ENCODE assay signal across 8 cellular contexts in the genomic region with DNA sequence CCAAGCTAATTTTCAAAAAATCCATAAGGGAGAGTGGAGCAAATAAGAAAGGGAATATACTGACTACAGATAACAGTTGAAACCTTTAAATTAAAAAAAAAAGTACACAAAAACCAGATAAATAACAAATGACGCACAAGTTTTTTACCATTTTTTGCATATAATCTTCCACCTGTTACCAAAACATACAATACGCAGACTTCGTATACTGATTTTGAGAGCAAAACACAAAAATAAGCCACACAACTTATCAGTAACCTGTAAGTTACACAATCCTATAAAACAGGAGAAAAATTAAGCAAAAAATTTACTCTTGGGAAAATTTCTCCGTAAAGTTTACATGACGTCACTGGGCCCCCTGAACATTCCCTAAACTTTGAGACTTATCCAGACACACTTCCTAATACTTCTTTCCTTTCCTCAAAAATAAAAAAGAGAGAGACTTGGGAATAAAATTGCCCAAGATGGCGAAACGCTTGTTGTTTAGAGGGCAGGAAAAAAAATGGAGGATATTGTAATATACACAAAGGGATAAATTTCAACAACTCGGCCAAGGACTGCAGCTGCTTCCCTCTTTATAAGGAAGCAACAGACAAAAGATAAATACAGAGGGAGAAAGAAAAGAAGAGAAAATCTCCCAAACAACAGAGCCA. TPM values are rescaled to one million over a fixed set of nuclear protein-coding genes. Genes with fewer than 3 reads are reported as not detected.
DNase-seq lines count a peak whose midpoint lies in the region; ATAC-seq and TF ChIP-seq lines count a peak whose summit lies in the region.

No MANE protein-coding gene starts in this region.

- no peak overlapping the region for H2BK20ac ChIP-seq in H9 (ENCODE audit: low read depth, low read length, poor library complexity, severe bottlenecking)

- H3K27me3 Mint-ChIP-seq in H9 (ENCODE audit: low read depth) (no peaks in the 10 kb centered on the region), glutamatergic neuron (ENCODE audit: unreplicated experiment) (peaks cover 21% of the 10 kb centered on the region)

- no peak overlapping the region; the same call in 1 of the 2 replicates for H3K4ac ChIP-seq in H9 (ENCODE audit: low read depth, low read length)

- H3K18ac ChIP-seq in H9 (ENCODE audit: insufficient read length, low read depth, low read length), result peak overlapping the region; percentile 98

- H3K27ac ChIP-seq in AG04450 (ENCODE audit: low read depth, low read length) (peak overlapping the region; percentile 96), H9 (ENCODE audit: insufficient read length, low read depth, low read length) (peak overlapping the region; percentile 100), VCaP (peak overlapping the region; percentile 97)

- no peak for ATAC-seq in HG03139 (IDR thresholded peaks at IDR 0.05; ENCODE audit: unreplicated experiment)
- ATAC-seq in GM21360 (IDR thresholded peaks at IDR 0.05; ENCODE audit: unreplicated experiment), result no peak

- POLR2A ChIA-PET in AG04450 (lab: Yijun Ruan, JAX), result interaction anchor here (0.6 to 3.5 kb wide), 13 partner anchors 10 to 562 kb away, joined by 3 to 46 read pairs (median 6); partner anchors contain the start of gene MARCHF7

- CTCF ChIA-PET in AG04450 (lab: Charles Lee), result interaction anchor here (0.6 to 1.5 kb wide), 5 partner anchors 19 to 1741 kb away, joined by 3 to 7 read pairs (median 5); no protein-coding TSS in a partner anchor

- H3K23me2 ChIP-seq in H9 (ENCODE audit: insufficient read length, low read depth, low read length, poor library complexity, severe bottlenecking), result peaks cover 3% of the 10 kb centered on the region

- H3T11ph ChIP-seq in H9 (ENCODE audit: low read length), result peak overlapping the region; percentile 97

- peak overlapping the region; percentile 79 for H3K4me3 ChIP-seq in AG04450 (ENCODE audit: low read depth, low read length)
- peak overlapping the region; percentile 75 for H3K4me3 ChIP-seq in retinal pigment epithelial cell (ENCODE audit: low read length)

- H3K23ac ChIP-seq in H9 (ENCODE audit: insufficient read length, low read depth, low read length), result no peak overlapping the region

- H2BK15ac ChIP-seq in H9 (ENCODE audit: low read depth, low read length), result no peak overlapping the region

- H4K5ac ChIP-seq in H9 (ENCODE audit: insufficient read length, low read depth, low read length), result no peak overlapping the region

- peaks cover 39 to 44% of the 10 kb centered on the region in 2 experiments for H3K4me1 Mint-ChIP-seq in H9
- H3K4me1 Mint-ChIP-seq in glutamatergic neuron (ENCODE audit: low read depth, unreplicated experiment), result peaks cover 19% of the 10 kb centered on the region

- H3K27ac Mint-ChIP-seq in H9, result peak overlapping the region; percentile 96 to 100 (median 99)
- H3K27ac Mint-ChIP-seq in glutamatergic neuron (ENCODE audit: unreplicated experiment), result peak overlapping the region; percentile 99

- no peak overlapping the region for H4K91ac ChIP-seq in H9 (ENCODE audit: insufficient read length, low read depth, low read length)

- no peak overlapping the region for H2BK12ac ChIP-seq in H9 (ENCODE audit: insufficient read length, low read depth, low read length)

- H3K27me3 ChIP-seq in AG04450 (ENCODE audit: control insufficient read depth, insufficient read depth, low read length) (no peaks in the 10 kb centered on the region), H9 (ENCODE audit: insufficient read depth, low read length) (no peaks in the 10 kb centered on the region)

- H3K9me3 Mint-ChIP-seq in H9 (peaks cover 0 to 2% of the 10 kb centered on the region in 2 experiments; a peak in 1 of 5 replicates), glutamatergic neuron (ENCODE audit: unreplicated experiment) (peaks cover 25% of the 10 kb centered on the region)

- no peaks in the 10 kb centered on the region for H3K79me1 ChIP-seq in H9 (ENCODE audit: insufficient read depth, low read depth, low read length, poor library complexity, severe bottlenecking)

- peak overlapping the region; percentile 91 for H3K4me2 ChIP-seq in H9 (ENCODE audit: insufficient read depth, insufficient read length, low read length)

- no peak overlapping the region for H2AFZ ChIP-seq in H9 (ENCODE audit: low read length)

- no peak overlapping the region for H4K8ac ChIP-seq in H9 (replicated peaks; ENCODE audit: insufficient read length, low read depth, low read length)

- H3K56ac ChIP-seq in H9 (ENCODE audit: insufficient read length, low read depth, low read length), result peak overlapping the region; percentile 35

- H2AK5ac ChIP-seq in H9 (ENCODE audit: insufficient read length, low read length), result no peak overlapping the region

- no peak for DNase-seq in AG04450 (ENCODE audit: low read depth, low spot score)
- no peak for DNase-seq in H9
- no peak for DNase-seq in glutamatergic neuron
- DNase-seq in retinal pigment epithelial cell (ENCODE audit: low read depth), result no peak
- no peak for DNase-seq in Ammon's horn (ENCODE audit: low spot score)

- H3K36me3 Mint-ChIP-seq in H9 (ENCODE audit: insufficient read depth in 1 of 3, low read depth in 3 of 3), result peaks cover 0 to 5% (median 0%) of the 10 kb centered on the region in 3 experiments; a peak in 2 of 7 replicates
- peaks cover 10% of the 10 kb centered on the region for H3K36me3 Mint-ChIP-seq in glutamatergic neuron (ENCODE audit: unreplicated experiment)

- no peaks in the 10 kb centered on the region for H4K20me1 ChIP-seq in H9 (ENCODE audit: control insufficient read depth, insufficient read depth, insufficient read length)

- peaks cover 17% of the 10 kb centered on the region; the same call in 1 of the 2 replicates for H3K79me2 ChIP-seq in H9 (ENCODE audit: insufficient read depth, low read length)

- H2BK120ac ChIP-seq in H9 (ENCODE audit: low read depth, low read length, poor library complexity, severe bottlenecking), result peak overlapping the region; percentile 86

- no peak for TF ChIP-seq CTCF in AG04450 (IDR thresholded peaks at IDR 0.05; ENCODE audit: low read depth, low read length)
- no peak for TF ChIP-seq CTCF in H9 (conservative IDR thresholded peaks at IDR 0.05)
- no peak for TF ChIP-seq CTCF in VCaP (conservative IDR thresholded peaks at IDR 0.05)
- TF ChIP-seq CTCF in glutamatergic neuron (IDR thresholded peaks at IDR 0.05; ENCODE audit: partially characterized antibody, unreplicated experiment), result no peak
- TF ChIP-seq CTCF in retinal pigment epithelial cell (conservative IDR thresholded peaks at IDR 0.05; ENCODE audit: low read depth, low read length), result no peak

- WGBS in H9 (ENCODE audit: extremely low coverage, insufficient read length, low lambda C conversion rate), result no CpG with 5 or more reads among the region's 8 CpGs

- H3K14ac ChIP-seq in H9 (ENCODE audit: insufficient read depth, low read length), result peak overlapping the region; percentile 97; the same call in 1 of the 2 replicates

- peak overlapping the region; percentile 95 for H3K9ac ChIP-seq in H9 (ENCODE audit: extremely low read depth, insufficient read length, low read length)

- peak overlapping the region; percentile 79 to 96 for H3K4me3 Mint-ChIP-seq in H9
- peak overlapping the region; percentile 98 for H3K4me3 Mint-ChIP-seq in glutamatergic neuron (ENCODE audit: unreplicated experiment)

- H3K9me3 ChIP-seq in AG04450 (ENCODE audit: control insufficient read depth, insufficient read depth, low read length) (no peaks in the 10 kb centered on the region), H9 (ENCODE audit: control insufficient read depth, low read depth, low read length) (no peaks in the 10 kb centered on the region)

- H3K4me1 ChIP-seq in H9 (ENCODE audit: insufficient read depth, low read length), result peaks cover 6% of the 10 kb centered on the region; the same call in 1 of the 2 replicates

- peak overlapping the region; percentile 70 for H2BK5ac ChIP-seq in H9 (ENCODE audit: insufficient read length, low read length)

RNA-seq across cellular contexts. Expression of gene BAZ2B, which starts 1.7 kb away (rescaled TPM):
- polyA plus RNA-seq in AG04450 (2011; rRNA removed), result 33.4 and 44.7 TPM in 2 replicates
- 128 and 134 TPM in 2 replicates for polyA minus RNA-seq in AG04450 (2011; rRNA and poly(A)+ RNA removed)
- total RNA-seq in H9 (2021), result 54.9 and 55.6 TPM in 2 replicates
- total RNA-seq in glutamatergic neuron (ENCODE audit: unreplicated experiment), result 226 TPM
